Comparison of ENCODE assay signal across 12 cellular contexts in genomic region chr14:65195042-65195719, GRCh38.
A peak's percentile ranks its signal among the peaks of the same experiment; 100 is the strongest.
DNase-seq lines count a peak whose midpoint lies in the region; ATAC-seq, FAIRE-seq and TF ChIP-seq lines count a peak whose summit lies in the region.
"Had no signal": no experiment of that assay in that cellular context is flagged by ENCODE, and none has a peak within 500 bp of the region (broad histone marks: within the 10 kb centered on the region; RNA-seq: fewer than 3 reads in every experiment).

No MANE protein-coding gene starts in this region.

- TF ChIP-seq CTCF in RWPE1 (conservative IDR thresholded peaks at IDR 0.05; ENCODE audit: low read depth): no peak
- no peak for TF ChIP-seq CTCF in right atrium auricular region (IDR thresholded peaks at IDR 0.05)
- no peak for TF ChIP-seq CTCF in Calu3 (IDR thresholded peaks at IDR 0.05; ENCODE audit: unreplicated experiment)
- no peak for TF ChIP-seq CTCF in pancreas (IDR thresholded peaks at IDR 0.05)

- peak overlapping the region; percentile 50 for H3K4me3 Mint-ChIP-seq in activated T-helper 17 cell treated with anti-CD3 and anti-CD28 coated beads, Interleukin-2, amount 50 U/mL, for 72 hours
- no peak overlapping the region for H3K4me3 Mint-ChIP-seq in Calu3 (ENCODE audit: low read depth, unreplicated experiment)

- H3K36me3 ChIP-seq in right atrium auricular region: no peaks in the 10 kb centered on the region
- no peaks in the 10 kb centered on the region for H3K36me3 ChIP-seq in pancreas

- FAIRE-seq in pancreas (lab: Jason Lieb, UNC): no peak

- H3K36me3 Mint-ChIP-seq in activated T-helper 17 cell treated with anti-CD3 and anti-CD28 coated beads, Interleukin-2, amount 50 U/mL, for 72 hours (ENCODE audit: low read depth): no peaks in the 10 kb centered on the region
- H3K36me3 Mint-ChIP-seq in Calu3 (ENCODE audit: insufficient read depth, unreplicated experiment): no peaks in the 10 kb centered on the region

- no peaks in the 10 kb centered on the region for H3K27me3 Mint-ChIP-seq in activated T-helper 17 cell treated with anti-CD3 and anti-CD28 coated beads, Interleukin-2, amount 50 U/mL, for 72 hours
- no peaks in the 10 kb centered on the region for H3K27me3 Mint-ChIP-seq in Calu3 (ENCODE audit: unreplicated experiment)

- H3K27ac Mint-ChIP-seq in activated T-helper 17 cell treated with anti-CD3 and anti-CD28 coated beads, Interleukin-2, amount 50 U/mL, for 72 hours: no peak overlapping the region
- no peak overlapping the region for H3K27ac Mint-ChIP-seq in Calu3 (ENCODE audit: unreplicated experiment)

- POLR2A ChIA-PET in RWPE1 (lab: Yijun Ruan, JAX; ENCODE audit: low non-redundant PET): no interaction called here

- H3K27ac ChIP-seq in RWPE1: no peak overlapping the region
- no peak overlapping the region for H3K27ac ChIP-seq in right atrium auricular region
- H3K27ac ChIP-seq in pancreas: no peak overlapping the region
- H3K27ac ChIP-seq: body of pancreas had no signal

- no TSS peak for BruUV-seq in Calu3 (replicated peaks; lab: Mats Ljungman, UMichigan)

- H3K4me1 Mint-ChIP-seq in activated T-helper 17 cell treated with anti-CD3 and anti-CD28 coated beads, Interleukin-2, amount 50 U/mL, for 72 hours: peaks cover 10% of the 10 kb centered on the region
- H3K4me1 Mint-ChIP-seq in Calu3 (ENCODE audit: low read depth, unreplicated experiment): no peaks in the 10 kb centered on the region

- H3K4me3 ChIP-seq in right atrium auricular region: no peak overlapping the region
- no peak overlapping the region for H3K4me3 ChIP-seq in pancreas
- H3K4me3 ChIP-seq: body of pancreas had no signal

- H3K27me3 ChIP-seq in right atrium auricular region: no peaks in the 10 kb centered on the region
- H3K27me3 ChIP-seq in pancreas: no peaks in the 10 kb centered on the region
- H3K27me3 ChIP-seq: body of pancreas had no signal

- WGBS in pancreas, 2 donors: 83 to 85% methylated on average over 9 of the region's 9 CpGs

- H3K4me1 ChIP-seq in right atrium auricular region (no peaks in the 10 kb centered on the region), pancreas (no peaks in the 10 kb centered on the region)
- H3K4me1 ChIP-seq: body of pancreas had no signal

- no peaks in the 10 kb centered on the region for H3K9me3 ChIP-seq in right atrium auricular region
- H3K9me3 ChIP-seq in pancreas: no peaks in the 10 kb centered on the region
- H3K9me3 ChIP-seq: body of pancreas had no signal

- DNase-seq in RWPE1 (ENCODE audit: low spot score) (no peak), right atrium auricular region (ENCODE audit: low spot score) (no peak), Calu3 (no peak), pancreas (no peak)
- DNase-seq: body of pancreas, erythroblast, H7, T1000 had no signal

- no peaks in the 10 kb centered on the region for H3K9me3 Mint-ChIP-seq in activated T-helper 17 cell treated with anti-CD3 and anti-CD28 coated beads, Interleukin-2, amount 50 U/mL, for 72 hours
- H3K9me3 Mint-ChIP-seq in Calu3 (ENCODE audit: low read depth, unreplicated experiment): no peaks in the 10 kb centered on the region

- intact Hi-C loops in Calu3 (cut with micrococcal nuclease; ENCODE audit: unreplicated experiment): no loop called here
- intact Hi-C loops in pancreas (cut with DNase I): no loop called here

- CTCF ChIA-PET in RWPE1 (lab: Yijun Ruan, JAX) (no interaction called here), Calu3 (lab: Charles Lee) (no interaction called here)

- ATAC-seq in GM18873 (IDR thresholded peaks at IDR 0.05; ENCODE audit: low FRiP score, unreplicated experiment) (peak; percentile 80), GM21526 (IDR thresholded peaks at IDR 0.05; ENCODE audit: low FRiP score, unreplicated experiment) (peak; percentile 87), HG03066 (IDR thresholded peaks at IDR 0.05; ENCODE audit: low read depth, unreplicated experiment) (peak; percentile 98), pancreas (no peak)
- ATAC-seq in activated T-helper 17 cell treated with anti-CD3 and anti-CD28 coated beads, Interleukin-2, amount 50 U/mL, for 72 hours (replicated peaks): peak; percentile 94
- ATAC-seq: body of pancreas had no signal

Comparison
In these comparisons a context has a peak if more than half of its experiments do, and no peak if none do; other contexts are left out.
1. ATAC-seq: peak in GM18873 (single experiment), GM21526 (single experiment), HG03066 (single experiment) and activated T-helper 17 cell treated with anti-CD3 and anti-CD28 coated beads, Interleukin-2, amount 50 U/mL, for 72 hours (single experiment); none in pancreas (0 of 4).